8 cellular contexts compared by ENCODE assay signal in genomic region chr1:27521336-27522147, GRCh38. TPM values are rescaled to one million over a fixed set of nuclear protein-coding genes. Genes with fewer than 3 reads are reported as not detected.
A peak's percentile ranks its signal among the peaks of the same experiment; 100 is the strongest.
DNase-seq lines count a peak whose midpoint lies in the region; ATAC-seq and TF ChIP-seq lines count a peak whose summit lies in the region.

No MANE protein-coding gene starts in this region.

- H3K4me3 ChIP-seq in tibial artery: peak overlapping the region in 1 of 2 donors; percentile 27
- no peak overlapping the region for H3K4me3 ChIP-seq in BE2C (ENCODE audit: low read depth, low read length)

- peak; percentile 23 for DNase-seq in activated B cell treated with CpG ODN at 0.5 μM for 24 hours
- DNase-seq in MCF 10A (ENCODE audit: unreplicated experiment): no peak
- DNase-seq in naive thymus-derived CD8-positive, alpha-beta T cell: peak; percentile 45 to 80 (median 61)
- DNase-seq in tibial artery: peak; percentile 46 to 81
- DNase-seq in NCI-H2081 treated with DMSO at 0.1 percent for 48 hours (lab: John Stamatoyannopoulos, UW): no peak
- DNase-seq in NK-92 (lab: John Stamatoyannopoulos, UW; ENCODE audit: unreplicated experiment): no peak
- no peak for DNase-seq in NCI-H1105 treated with DMSO at 0.1 percent for 48 hours (lab: John Stamatoyannopoulos, UW)
- DNase-seq in BE2C: no peak

- H3K4me1 ChIP-seq in tibial artery: peaks cover 8 to 75% (median 67%) of the 10 kb centered on the region in 4 donors
- H3K4me1 ChIP-seq in BE2C: peaks cover 2% of the 10 kb centered on the region

- H3K36me3 Mint-ChIP-seq in activated B cell treated with CpG ODN at 0.5 μM for 24 hours (ENCODE audit: low read depth): no peaks in the 10 kb centered on the region
- H3K36me3 Mint-ChIP-seq in MCF 10A (ENCODE audit: insufficient read depth, unreplicated experiment): no peaks in the 10 kb centered on the region
- H3K36me3 Mint-ChIP-seq in naive thymus-derived CD8-positive, alpha-beta T cell: no peaks in the 10 kb centered on the region

- H3K9me3 ChIP-seq in tibial artery: no peaks in the 10 kb centered on the region
- H3K9me3 ChIP-seq in BE2C: no peaks in the 10 kb centered on the region

- no peaks in the 10 kb centered on the region for H3K9me3 Mint-ChIP-seq in activated B cell treated with CpG ODN at 0.5 μM for 24 hours
- no peaks in the 10 kb centered on the region for H3K9me3 Mint-ChIP-seq in MCF 10A (ENCODE audit: unreplicated experiment)
- H3K9me3 Mint-ChIP-seq in naive thymus-derived CD8-positive, alpha-beta T cell: no peaks in the 10 kb centered on the region

- TF ChIP-seq CTCF in activated B cell treated with CpG ODN at 0.5 μM for 24 hours (IDR thresholded peaks at IDR 0.05): no peak
- TF ChIP-seq CTCF in MCF 10A (IDR thresholded peaks at IDR 0.05; ENCODE audit: unreplicated experiment): no peak
- TF ChIP-seq CTCF in tibial artery (IDR thresholded peaks at IDR 0.05): no peak
- TF ChIP-seq CTCF in BE2C (IDR thresholded peaks at IDR 0.05; ENCODE audit: low read depth, low read length): no peak

- BruUV-seq in MCF 10A (replicated peaks; lab: Mats Ljungman, UMichigan): no TSS peak

- peak overlapping the region; percentile 16 for H3K4me3 Mint-ChIP-seq in activated B cell treated with CpG ODN at 0.5 μM for 24 hours
- peak overlapping the region; percentile 66 for H3K4me3 Mint-ChIP-seq in MCF 10A (ENCODE audit: unreplicated experiment)
- peak overlapping the region; percentile 91 to 99 (median 96) for H3K4me3 Mint-ChIP-seq in naive thymus-derived CD8-positive, alpha-beta T cell

- no peak for ATAC-seq in activated B cell treated with CpG ODN at 0.5 μM for 24 hours (ENCODE audit: low read depth)
- ATAC-seq in naive thymus-derived CD8-positive, alpha-beta T cell: peak; percentile 32 to 46

- intact Hi-C loops in activated B cell treated with CpG ODN at 0.5 μM for 24 hours (cut with micrococcal nuclease): loop anchor here (5.0 kb wide), 1 partner anchor 36 kb away; no protein-coding TSS in a partner anchor
- intact Hi-C loops in MCF 10A (cut with micrococcal nuclease): loop anchor here (2.0 kb wide), 1 partner anchor 35 kb away; no protein-coding TSS in a partner anchor
- intact Hi-C loops in tibial artery (cut with DNase I; ENCODE audit: low total_unique reads): no loop called here

- POLR2A ChIA-PET in activated B cell treated with CpG ODN at 0.5 μM for 24 hours (lab: Charles Lee) (no interaction called here), MCF 10A (lab: Yijun Ruan, JAX) (interaction anchor here (0.6 to 7.2 kb wide), 6 partner anchors 12 to 617 kb away, joined by 3 to 78 read pairs (median 3); partner anchors contain the start of gene WASF2)
- POLR2A ChIA-PET in naive thymus-derived CD8-positive, alpha-beta T cell (lab: Charles Lee): interaction anchor here (0.6 to 10.8 kb wide), 20 partner anchors 9 to 1747 kb away, joined by 3 to 144 read pairs (median 5); partner anchors contain the start of genes AHDC1 and WASF2

- peaks cover 53% of the 10 kb centered on the region for H3K4me1 Mint-ChIP-seq in activated B cell treated with CpG ODN at 0.5 μM for 24 hours
- H3K4me1 Mint-ChIP-seq in MCF 10A (ENCODE audit: insufficient read depth, unreplicated experiment): peaks cover 75% of the 10 kb centered on the region
- H3K4me1 Mint-ChIP-seq in naive thymus-derived CD8-positive, alpha-beta T cell: peaks cover 57 to 95% (median 81%) of the 10 kb centered on the region in 4 donors

- H3K27me3 Mint-ChIP-seq in activated B cell treated with CpG ODN at 0.5 μM for 24 hours (no peaks in the 10 kb centered on the region), MCF 10A (ENCODE audit: insufficient read depth, unreplicated experiment) (no peaks in the 10 kb centered on the region)
- no peaks in the 10 kb centered on the region for H3K27me3 Mint-ChIP-seq in naive thymus-derived CD8-positive, alpha-beta T cell

- H3K27me3 ChIP-seq in tibial artery (no peaks in the 10 kb centered on the region), BE2C (no peaks in the 10 kb centered on the region)

- H3K36me3 ChIP-seq in tibial artery: no peaks in the 10 kb centered on the region
- H3K36me3 ChIP-seq in BE2C: no peaks in the 10 kb centered on the region

- peak overlapping the region; percentile 64 to 86 for H3K27ac ChIP-seq in tibial artery

- H3K27ac Mint-ChIP-seq in activated B cell treated with CpG ODN at 0.5 μM for 24 hours (no peak overlapping the region), MCF 10A (ENCODE audit: low read depth, unreplicated experiment) (peak overlapping the region; percentile 76)
- peak overlapping the region; percentile 94 to 99 (median 98) for H3K27ac Mint-ChIP-seq in naive thymus-derived CD8-positive, alpha-beta T cell

- CTCF ChIA-PET in activated B cell treated with CpG ODN at 0.5 μM for 24 hours (lab: Charles Lee): interaction anchor here (0.9 kb wide), 1 partner anchor 105 kb away, joined by 3 read pairs; no protein-coding TSS in a partner anchor
- CTCF ChIA-PET in MCF 10A (lab: Yijun Ruan, JAX): interaction anchor here (0.5 to 1.0 kb wide), 3 partner anchors 25 to 358 kb away, joined by 3 to 4 read pairs (median 3); no protein-coding TSS in a partner anchor

RNA-seq across cellular contexts. Expression of gene WASF2, which starts 31.6 kb away (rescaled TPM):
- 136 and 137 TPM in 2 replicates for total RNA-seq in activated B cell treated with CpG ODN at 0.5 μM for 24 hours
- 131 and 154 TPM in 2 replicates for total RNA-seq in MCF 10A (2022)
- total RNA-seq in naive thymus-derived CD8-positive, alpha-beta T cell: 100 to 1,000 TPM; 183 to 185 TPM
- polyA plus RNA-seq in naive thymus-derived CD8-positive, alpha-beta T cell: 10 to 100 TPM; 54.8 to 68.9 (median 68.5) TPM
- polyA plus RNA-seq in BE2C (2012; ENCODE audit: insufficient read depth, insufficient read length, low read depth): 23.6 TPM

Comparison
In these comparisons a context has a peak if more than half of its experiments do, and no peak if none do; other contexts are left out.
1. DNase-seq: peak in activated B cell treated with CpG ODN at 0.5 μM for 24 hours (single experiment), naive thymus-derived CD8-positive, alpha-beta T cell (10 of 10) and tibial artery (2 of 2); none in MCF 10A (single experiment), NCI-H2081 treated with DMSO at 0.1 percent for 48 hours (single experiment), NK-92 (single experiment), NCI-H1105 treated with DMSO at 0.1 percent for 48 hours (single experiment) and BE2C (single experiment).
2. H3K4me3 Mint-ChIP-seq: peak in every context shown above with its lines; median percentile 96 in naive thymus-derived CD8-positive, alpha-beta T cell; 66 in MCF 10A; 16 in activated B cell treated with CpG ODN at 0.5 μM for 24 hours.